In the genomic region with DNA sequence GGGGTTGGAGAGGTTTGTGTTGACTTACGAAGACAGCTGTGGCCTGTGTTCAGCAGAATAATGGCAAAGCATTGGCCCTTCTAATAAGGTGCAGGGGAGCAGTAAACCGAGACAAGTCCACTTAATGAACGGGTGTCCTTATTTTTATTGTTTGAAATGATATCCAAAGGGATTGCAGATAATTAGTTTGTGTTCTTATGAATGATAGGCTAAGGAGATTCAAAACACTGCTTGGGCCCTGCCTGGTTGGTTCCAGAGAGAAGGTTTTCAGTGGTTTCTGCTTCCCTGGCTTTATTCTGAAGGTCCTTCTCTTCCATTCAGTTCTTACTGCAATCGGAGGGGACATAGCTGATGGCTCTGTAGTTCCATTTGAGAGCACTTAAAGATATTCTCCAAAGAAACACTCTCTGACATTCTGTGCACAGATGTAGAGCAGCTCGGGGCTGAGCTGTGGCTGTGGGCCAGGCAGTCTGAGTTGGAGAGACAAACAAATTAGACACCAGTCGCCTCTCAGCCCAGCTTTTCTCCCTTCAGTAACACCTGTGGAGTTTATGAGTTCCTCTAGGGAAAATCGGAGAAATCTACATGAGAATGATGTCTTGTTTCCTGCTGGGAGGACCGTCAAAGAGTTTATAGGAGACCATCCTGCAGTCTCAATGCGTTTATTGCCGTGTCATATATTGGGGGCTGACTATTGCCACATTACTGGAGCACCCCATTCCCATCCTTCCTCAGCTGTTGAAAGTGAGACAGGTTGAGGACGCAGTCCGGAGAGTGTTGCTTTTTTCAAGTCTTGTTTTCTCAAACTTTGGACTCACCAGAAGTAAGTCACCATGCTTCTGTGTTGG, we compare ENCODE assay signal across 15 cellular contexts. TPM values are rescaled to one million over a fixed set of nuclear protein-coding genes. Genes with fewer than 3 reads are reported as not detected.
DNase-seq lines count a peak whose midpoint lies in the region; ATAC-seq and TF ChIP-seq lines count a peak whose summit lies in the region.
"Had no signal": no experiment of that assay in that cellular context is flagged by ENCODE, and none has a peak within 500 bp of the region (broad histone marks: within the 10 kb centered on the region; RNA-seq: fewer than 3 reads in every experiment).

No MANE protein-coding gene starts in this region.

- no peaks in the 10 kb centered on the region for H3K9me3 Mint-ChIP-seq in activated T-cell treated with anti-CD3 and anti-CD28 coated beads, Interleukin-2, amount 50 U/mL, for 72 hours

- H3K27ac Mint-ChIP-seq in activated T-cell treated with anti-CD3 and anti-CD28 coated beads, Interleukin-2, amount 50 U/mL, for 72 hours = no peak overlapping the region
- H3K27ac Mint-ChIP-seq: activated CD4-positive, alpha-beta T cell treated with anti-CD3 and anti-CD28 coated beads for 36 hours had no signal

- DNase-seq in NCI-H1092 (lab: John Stamatoyannopoulos, UW) (peak; percentile 70), NCI-H345 treated with DMSO at 0.1 percent for 48 hours (lab: John Stamatoyannopoulos, UW; ENCODE audit: unreplicated experiment) (peak; percentile 97), left cardiac atrium (no peak), gastrocnemius medialis (no peak), CD1c-positive myeloid dendritic cell (ENCODE audit: extremely low spot score) (no peak)
- no peak for DNase-seq in activated T-cell treated with anti-CD3 and anti-CD28 coated beads, Interleukin-2, amount 50 U/mL, for 72 hours
- DNase-seq: activated CD4-positive, alpha-beta T cell treated with anti-CD3 and anti-CD28 coated beads for 36 hours; activated gamma-delta T cell; Calu3; cerebellar nuclear complex; left colon; NCI-H2227 treated with DMSO at 0.1 percent for 48 hours; trophoblast cell had no signal

- peaks cover 55% of the 10 kb centered on the region for H3K27me3 Mint-ChIP-seq in activated T-cell treated with anti-CD3 and anti-CD28 coated beads, Interleukin-2, amount 50 U/mL, for 72 hours (ENCODE audit: low read depth)

- H3K9me3 ChIP-seq in gastrocnemius medialis = no peaks in the 10 kb centered on the region

- H3K27ac ChIP-seq in gastrocnemius medialis = peak overlapping the region; percentile 36 to 81 (median 45)

- intact Hi-C loops in left cardiac atrium (cut with DNase I) (no loop called here), gastrocnemius medialis (cut with DNase I; ENCODE audit: low total_unique reads) (no loop called here)

- peak overlapping the region in 1 of 4 donors; percentile 31 for H3K4me3 ChIP-seq in gastrocnemius medialis

- ATAC-seq in left cardiac atrium = peak; percentile 65 to 68
- peak; percentile 6 to 19 for ATAC-seq in gastrocnemius medialis
- no peak for ATAC-seq in activated T-cell treated with anti-CD3 and anti-CD28 coated beads, Interleukin-2, amount 50 U/mL, for 72 hours (replicated peaks in 1 of 2)
- no peak for ATAC-seq in HG03439 (IDR thresholded peaks at IDR 0.05; ENCODE audit: unreplicated experiment)
- ATAC-seq in GM18868 (IDR thresholded peaks at IDR 0.05; ENCODE audit: unreplicated experiment) = no peak
- ATAC-seq: activated CD4-positive, alpha-beta T cell treated with anti-CD3 and anti-CD28 coated beads for 36 hours had no signal

- H3K36me3 Mint-ChIP-seq in activated T-cell treated with anti-CD3 and anti-CD28 coated beads, Interleukin-2, amount 50 U/mL, for 72 hours (ENCODE audit: insufficient read depth in 2 of 2) = no peaks in the 10 kb centered on the region

- H3K4me1 Mint-ChIP-seq in activated T-cell treated with anti-CD3 and anti-CD28 coated beads, Interleukin-2, amount 50 U/mL, for 72 hours (ENCODE audit: low read depth) = no peaks in the 10 kb centered on the region
- H3K4me1 Mint-ChIP-seq: activated CD4-positive, alpha-beta T cell treated with anti-CD3 and anti-CD28 coated beads for 36 hours had no signal

- H3K36me3 ChIP-seq in gastrocnemius medialis = no peaks in the 10 kb centered on the region

- H3K27me3 ChIP-seq in gastrocnemius medialis = no peaks in the 10 kb centered on the region

- H3K4me3 Mint-ChIP-seq in activated T-cell treated with anti-CD3 and anti-CD28 coated beads, Interleukin-2, amount 50 U/mL, for 72 hours = no peak overlapping the region
- H3K4me3 Mint-ChIP-seq: activated CD4-positive, alpha-beta T cell treated with anti-CD3 and anti-CD28 coated beads for 36 hours had no signal

- TF ChIP-seq POLR2A in gastrocnemius medialis (IDR thresholded peaks at IDR 0.05) = no peak

- TF ChIP-seq CTCF in gastrocnemius medialis (IDR thresholded peaks at IDR 0.05 in 4 of 5, conservative IDR thresholded peaks at IDR 0.05 in 1 of 5) = no peak

- in situ Hi-C loops in gastrocnemius medialis (cut with MboI; ENCODE audit: low sequenced_read_pairs in 4 of 4) = no loop called here

- peaks cover 14 to 24% of the 10 kb centered on the region in 2 donors for H3K4me1 ChIP-seq in gastrocnemius medialis

RNA-seq across cellular contexts. Expression of a gene that starts 6.5 kb away (rescaled TPM):
- total RNA-seq in left cardiac atrium = 1 to 10 TPM; 7.2 to 9.6 TPM
- total RNA-seq in gastrocnemius medialis = 1 to 10 TPM; 1.7 to 9.3 (median 2.6) TPM
- total RNA-seq in activated T-cell treated with anti-CD3 and anti-CD28 coated beads, Interleukin-2, amount 50 U/mL, for 72 hours = 1 to 10 TPM; 2.2 to 2.4 TPM

Comparison
In these comparisons a context has a peak if more than half of its experiments do, and no peak if none do; other contexts are left out.
1. DNase-seq: peak in NCI-H1092 (single experiment) and NCI-H345 treated with DMSO at 0.1 percent for 48 hours (single experiment); none in left cardiac atrium (single experiment), gastrocnemius medialis (0 of 2), activated T-cell treated with anti-CD3 and anti-CD28 coated beads, Interleukin-2, amount 50 U/mL, for 72 hours (0 of 2) and CD1c-positive myeloid dendritic cell (single experiment).
2. ATAC-seq: peak in left cardiac atrium (2 of 2) and gastrocnemius medialis (2 of 2); none in activated T-cell treated with anti-CD3 and anti-CD28 coated beads, Interleukin-2, amount 50 U/mL, for 72 hours (0 of 2), HG03439 (single experiment) and GM18868 (single experiment).